In genomic region chr2:23354554-23354953, GRCh38 we compare ENCODE assay signal across 15 cellular contexts. TPM values are rescaled to one million over a fixed set of nuclear protein-coding genes. Genes with fewer than 3 reads are reported as not detected.
A peak's percentile ranks its signal among the peaks of the same experiment; 100 is the strongest.
DNase-seq lines count a peak whose midpoint lies in the region; ATAC-seq and TF ChIP-seq lines count a peak whose summit lies in the region.
"Had no signal": no experiment of that assay in that cellular context is flagged by ENCODE, and none has a peak within 500 bp of the region (broad histone marks: within the 10 kb centered on the region; RNA-seq: fewer than 3 reads in every experiment).

No MANE protein-coding gene starts in this region.

- TF ChIP-seq POLR2A in upper lobe of left lung (IDR thresholded peaks at IDR 0.05) = no peak

- no peaks in the 10 kb centered on the region for H3K27me3 ChIP-seq in upper lobe of left lung
- H3K27me3 ChIP-seq: esophagus muscularis mucosa had no signal

- H3K36me3 ChIP-seq in upper lobe of left lung = no peaks in the 10 kb centered on the region
- H3K36me3 ChIP-seq: esophagus muscularis mucosa had no signal

- H3K9me3 ChIP-seq in upper lobe of left lung = no peaks in the 10 kb centered on the region
- H3K9me3 ChIP-seq: esophagus muscularis mucosa, psoas muscle had no signal

- DNase-seq in mucosa of gallbladder (ENCODE audit: low spot score) (no peak), amygdala (lab: John Stamatoyannopoulos, UW) (no peak), NCI-H146 treated with DMSO at 0.1 percent for 48 hours (lab: John Stamatoyannopoulos, UW; ENCODE audit: unreplicated experiment) (no peak), upper lobe of left lung (no peak)
- DNase-seq: activated gamma-delta T cell treated with Interleukin-2 at 50 U/mL for 16 hours, DMS153, NCI-H446, psoas muscle had no signal

- no peak for TF ChIP-seq EP300 in upper lobe of left lung (IDR thresholded peaks at IDR 0.05)

- peaks cover 0 to 11% (median 7%) of the 10 kb centered on the region in 4 donors for H3K4me1 ChIP-seq in upper lobe of left lung

- ATAC-seq in GM18519 (IDR thresholded peaks at IDR 0.05; ENCODE audit: low FRiP score, unreplicated experiment) (peak; percentile 71), GM21360 (IDR thresholded peaks at IDR 0.05; ENCODE audit: unreplicated experiment) (peak; percentile 80), HG02870 (IDR thresholded peaks at IDR 0.05; ENCODE audit: unreplicated experiment) (peak; percentile 90), HG03575 (IDR thresholded peaks at IDR 0.05; ENCODE audit: extremely low read depth, insufficient number of reproducible peaks, low FRiP score, unreplicated experiment) (peak; percentile 63), upper lobe of left lung (ENCODE audit: low FRiP score in 2 of 2) (no peak)
- ATAC-seq: psoas muscle, SK-N-SH treated with all-trans-retinoic acid at 6 μM for 48 hours had no signal

- WGBS in upper lobe of left lung, 2 donors = 82 to 91% methylated on average over 6 of the region's 6 CpGs

- H3K27ac ChIP-seq in upper lobe of left lung = no peak overlapping the region
- H3K27ac ChIP-seq: esophagus muscularis mucosa, psoas muscle, VCaP had no signal

- no peak for TF ChIP-seq CTCF in upper lobe of left lung (IDR thresholded peaks at IDR 0.05)

- H3K4me3 ChIP-seq in upper lobe of left lung = no peak overlapping the region
- H3K4me3 ChIP-seq: esophagus muscularis mucosa, psoas muscle had no signal

RNA-seq across cellular contexts. Expression of gene KLHL29, which starts 30.4 kb away (rescaled TPM):
- total RNA-seq in mucosa of gallbladder (22.3 TPM), upper lobe of left lung (10 to 100 TPM in 5 of 6 donors, 1 to 10 TPM in 1; 8.6 to 34.4 (median 18.2) TPM)

Comparison
In these comparisons a context has a peak if more than half of its experiments do, and no peak if none do; other contexts are left out.
1. ATAC-seq: peak in GM18519 (single experiment), GM21360 (single experiment), HG02870 (single experiment) and HG03575 (single experiment); none in upper lobe of left lung (0 of 2).